22 cellular contexts compared by ENCODE assay signal in genomic region chr13:109135018-109135417, GRCh38.
A peak's percentile ranks its signal among the peaks of the same experiment; 100 is the strongest.
DNase-seq lines count a peak whose midpoint lies in the region; ATAC-seq, FAIRE-seq and TF ChIP-seq lines count a peak whose summit lies in the region.
"Had no signal": no experiment of that assay in that cellular context is flagged by ENCODE, and none has a peak within 500 bp of the region (broad histone marks: within the 10 kb centered on the region; RNA-seq: fewer than 3 reads in every experiment).

No MANE protein-coding gene starts in this region.

- H3K79me1 ChIP-seq in neuronal stem cell (ENCODE audit: low read depth, low read length), result no peaks in the 10 kb centered on the region

- no peaks in the 10 kb centered on the region for H4K20me1 ChIP-seq in BLaER1
- H4K20me1 ChIP-seq: BLaER1 treated with 17β-estradiol and CSF1 and Interleukin-3, amounts not matched to agents 10 nM and 100 nM had no signal

- BruUV-seq in Panc1 (replicated peaks; lab: Mats Ljungman, UMichigan), result no TSS peak

- ATAC-seq in Panc1 (peak; percentile 65; the same call in 1 of the 2 replicates), foreskin keratinocyte (no peak)
- ATAC-seq: activated CD8-positive, alpha-beta memory T cell treated with anti-CD3 and anti-CD28 coated beads, Interleukin-2, amount 10 ng/mL, durations not matched to agents 7 days and 5 days; right cardiac atrium had no signal

- peaks cover 6% of the 10 kb centered on the region for H3K27me3 Mint-ChIP-seq in T-helper 2 cell treated with Interferon-gamma antibody and Interleukin-4, amounts not matched to agents 5 μg/mL and 100 μg/mL, for 36 hours (ENCODE audit: low read depth)
- H3K27me3 Mint-ChIP-seq: activated CD8-positive, alpha-beta memory T cell treated with anti-CD3 and anti-CD28 coated beads, Interleukin-2, amount 10 ng/mL, durations not matched to agents 7 days and 5 days had no signal

- no peak overlapping the region for H2BK120ac ChIP-seq in neuronal stem cell (ENCODE audit: low read depth, low read length)

- DNase-seq in GM19239 (ENCODE audit: insufficient read length, low spot score), result no peak
- DNase-seq in Panc1 (ENCODE audit: low read depth, low spot score), result no peak
- no peak for DNase-seq in foreskin keratinocyte
- DNase-seq in NCI-H2107 treated with DMSO at 0.1 percent for 48 hours (lab: John Stamatoyannopoulos, UW; ENCODE audit: unreplicated experiment), result no peak
- DNase-seq in T-helper 2 cell treated with Interferon-gamma antibody and Interleukin-4, amounts not matched to agents 5 μg/mL and 100 μg/mL, for 36 hours (ENCODE audit: low spot score), result no peak
- no peak for DNase-seq in NK-92 (lab: John Stamatoyannopoulos, UW; ENCODE audit: unreplicated experiment)
- DNase-seq in neuronal stem cell (ENCODE audit: low spot score), result no peak
- DNase-seq: activated B cell treated with CpG ODN at 0.5 μM for 24 hours; activated CD8-positive, alpha-beta memory T cell treated with anti-CD3 and anti-CD28 coated beads, Interleukin-2, amount 10 ng/mL, durations not matched to agents 7 days and 5 days; activated effector memory CD4-positive, alpha-beta T cell treated with Interleukin-2 at 50 U/mL for 16 hours; amygdala; DMS79; glutamatergic neuron; GOT3; islet precursor cell; right cardiac atrium had no signal

- H2AK5ac ChIP-seq in neuronal stem cell (ENCODE audit: low read depth, low read length), result no peak overlapping the region

- H2AFZ ChIP-seq in neuronal stem cell (ENCODE audit: low read length), result no peak overlapping the region

- H3K9me3 Mint-ChIP-seq in T-helper 2 cell treated with Interferon-gamma antibody and Interleukin-4, amounts not matched to agents 5 μg/mL and 100 μg/mL, for 36 hours, result no peaks in the 10 kb centered on the region

- in situ Hi-C loops in Panc1 (cut with HindIII; ENCODE audit: low pct_unique_long_range_greater_than_20kb, low sequenced_read_pairs), result no loop called here

- H3K4me2 ChIP-seq in BLaER1 (peak overlapping the region; percentile 78; the same call in 1 of the 2 replicates), neuronal stem cell (ENCODE audit: insufficient read depth, low read length, poor library complexity, severe bottlenecking) (no peak overlapping the region)

- no peak overlapping the region for H4K91ac ChIP-seq in neuronal stem cell (ENCODE audit: low read depth, low read length, poor library complexity)

- H3K27ac ChIP-seq in BLaER1 (no peak overlapping the region), Panc1 (ENCODE audit: low read length) (no peak overlapping the region), foreskin keratinocyte (no peak overlapping the region), neuronal stem cell (replicated peaks; ENCODE audit: low read length) (no peak overlapping the region)
- H3K27ac ChIP-seq: BLaER1 treated with 17β-estradiol and CSF1 and Interleukin-3, amounts not matched to agents 10 nM and 100 nM; epithelial cell of prostate; neutrophil had no signal

- H4K8ac ChIP-seq in neuronal stem cell (ENCODE audit: low read depth, low read length), result no peak overlapping the region

- H2BK5ac ChIP-seq in neuronal stem cell (ENCODE audit: low read length), result no peak overlapping the region

- FAIRE-seq in GM19239 (lab: Jason Lieb, UNC), result peak; percentile 45
- FAIRE-seq: colon, HTR-8/SVneo had no signal

- no peak overlapping the region for H3K4me3 ChIP-seq in BLaER1
- no peak overlapping the region for H3K4me3 ChIP-seq in Panc1 (ENCODE audit: low read depth in 2 of 2, low read length in 2 of 2)
- no peak overlapping the region for H3K4me3 ChIP-seq in neuronal stem cell (ENCODE audit: low read length in 2 of 2)
- H3K4me3 ChIP-seq: BLaER1 treated with 17β-estradiol and CSF1 and Interleukin-3, amounts not matched to agents 10 nM and 100 nM had no signal

- POLR2A ChIA-PET in Panc1 (lab: Charles Lee), result no interaction called here

- WGBS in neuronal stem cell (ENCODE audit: extremely low coverage in 2 of 2, insufficient read length in 2 of 2, insufficient replicate concordance in 1 of 2), 2 donors, result no CpG with 5 or more reads among the region's 6 CpGs

- H3K36me3 ChIP-seq in BLaER1, result no peaks in the 10 kb centered on the region
- no peaks in the 10 kb centered on the region for H3K36me3 ChIP-seq in Panc1 (ENCODE audit: control insufficient read depth, insufficient read depth, low read length)
- H3K36me3 ChIP-seq in neuronal stem cell (replicated peaks in 1 of 2; ENCODE audit: control insufficient read depth in 2 of 2, insufficient read depth in 2 of 2, low read length in 2 of 2), result no peaks in the 10 kb centered on the region
- H3K36me3 ChIP-seq: neutrophil had no signal

- H3K4me1 Mint-ChIP-seq in T-helper 2 cell treated with Interferon-gamma antibody and Interleukin-4, amounts not matched to agents 5 μg/mL and 100 μg/mL, for 36 hours (ENCODE audit: low read depth), result no peaks in the 10 kb centered on the region

- no peaks in the 10 kb centered on the region for H3K36me3 Mint-ChIP-seq in T-helper 2 cell treated with Interferon-gamma antibody and Interleukin-4, amounts not matched to agents 5 μg/mL and 100 μg/mL, for 36 hours (ENCODE audit: low read depth)

- TF ChIP-seq CTCF in Panc1 (IDR thresholded peaks at IDR 0.05) (0 out of 2 replicates have a peak, but pooled peaks have one; percentile 21), foreskin keratinocyte (conservative IDR thresholded peaks at IDR 0.05) (peak; percentile 33)

- no peak overlapping the region for H3K4ac ChIP-seq in neuronal stem cell (ENCODE audit: low read length)

- H3K4me3 Mint-ChIP-seq in T-helper 2 cell treated with Interferon-gamma antibody and Interleukin-4, amounts not matched to agents 5 μg/mL and 100 μg/mL, for 36 hours, result no peak overlapping the region
- H3K4me3 Mint-ChIP-seq: activated B cell treated with CpG ODN at 0.5 μM for 24 hours; activated CD8-positive, alpha-beta memory T cell treated with anti-CD3 and anti-CD28 coated beads, Interleukin-2, amount 10 ng/mL, durations not matched to agents 7 days and 5 days had no signal

- no peak overlapping the region for H3K9ac ChIP-seq in BLaER1
- no peak overlapping the region for H3K9ac ChIP-seq in neuronal stem cell (ENCODE audit: low read depth, low read length, poor library complexity)
- H3K9ac ChIP-seq: BLaER1 treated with 17β-estradiol and CSF1 and Interleukin-3, amounts not matched to agents 10 nM and 100 nM had no signal

- no peak overlapping the region for H2BK12ac ChIP-seq in neuronal stem cell (ENCODE audit: low read length)

- H3K4me1 ChIP-seq in BLaER1 (peaks cover 66% of the 10 kb centered on the region), Panc1 (ENCODE audit: control insufficient read depth, insufficient read depth, low read length) (no peaks in the 10 kb centered on the region), foreskin keratinocyte (no peaks in the 10 kb centered on the region), neuronal stem cell (ENCODE audit: control insufficient read depth in 2 of 2, insufficient read depth in 1 of 2, low read depth in 1 of 2, low read length in 2 of 2) (peaks cover 5 to 10% of the 10 kb centered on the region in 2 donors)

- H3K14ac ChIP-seq in neuronal stem cell (ENCODE audit: low read length), result no peak overlapping the region

- no peak overlapping the region for H3K18ac ChIP-seq in neuronal stem cell (ENCODE audit: low read length)

- CTCF ChIA-PET in Panc1 (lab: Charles Lee), result no interaction called here

- no peak overlapping the region for H2BK15ac ChIP-seq in neuronal stem cell (ENCODE audit: low read length)

- no peak overlapping the region for H3K27ac Mint-ChIP-seq in T-helper 2 cell treated with Interferon-gamma antibody and Interleukin-4, amounts not matched to agents 5 μg/mL and 100 μg/mL, for 36 hours
- H3K27ac Mint-ChIP-seq: activated B cell treated with CpG ODN at 0.5 μM for 24 hours; activated CD8-positive, alpha-beta memory T cell treated with anti-CD3 and anti-CD28 coated beads, Interleukin-2, amount 10 ng/mL, durations not matched to agents 7 days and 5 days had no signal

- H3K9me3 ChIP-seq in BLaER1, result peaks cover 28% of the 10 kb centered on the region
- H3K9me3 ChIP-seq in Panc1 (ENCODE audit: control insufficient read depth, insufficient read depth, low read depth, low read length), result no peaks in the 10 kb centered on the region
- peaks cover 6% of the 10 kb centered on the region in 2 donors for H3K9me3 ChIP-seq in neuronal stem cell (replicated peaks in 1 of 2; ENCODE audit: control insufficient read depth in 2 of 2, insufficient read depth in 1 of 2, low read depth in 1 of 2, low read length in 2 of 2)
- H3K9me3 ChIP-seq: neutrophil had no signal

- H3K27me3 ChIP-seq in BLaER1 (no peaks in the 10 kb centered on the region), Panc1 (ENCODE audit: control insufficient read depth, insufficient read depth, low read length) (no peaks in the 10 kb centered on the region), foreskin keratinocyte (peaks cover under 1% of the 10 kb centered on the region), neuronal stem cell (ENCODE audit: control insufficient read depth in 3 of 3, insufficient read depth in 3 of 3, low read depth in 1 of 3, low read length in 3 of 3) (no peaks in the 10 kb centered on the region)
- H3K27me3 ChIP-seq: BLaER1 treated with 17β-estradiol and CSF1 and Interleukin-3, amounts not matched to agents 10 nM and 100 nM had no signal

- intact Hi-C loops in Panc1 (cut with micrococcal nuclease; ENCODE audit: unreplicated experiment), result loop anchor here (10.0 kb wide), 1 partner anchor 170 kb away; no protein-coding TSS in a partner anchor

- no peak overlapping the region for H3K23ac ChIP-seq in neuronal stem cell (ENCODE audit: low read depth, low read length, poor library complexity)
